25 cellular contexts compared by ENCODE assay signal in genomic region chr3:40915346-40915865, GRCh38.
DNase-seq lines count a peak whose midpoint lies in the region; ATAC-seq and TF ChIP-seq lines count a peak whose summit lies in the region.
"Had no signal": no experiment of that assay in that cellular context is flagged by ENCODE, and none has a peak within 500 bp of the region (broad histone marks: within the 10 kb centered on the region; RNA-seq: fewer than 3 reads in every experiment).

No MANE protein-coding gene starts in this region.

- no peaks in the 10 kb centered on the region for H3K36me3 Mint-ChIP-seq in activated T-cell treated with anti-CD3 and anti-CD28 coated beads, Interleukin-2, amount 50 U/mL, for 24 hours (ENCODE audit: low read depth)
- H3K36me3 Mint-ChIP-seq: CD8-positive, alpha-beta T cell had no signal

- H3K4me3 Mint-ChIP-seq in activated T-cell treated with anti-CD3 and anti-CD28 coated beads, Interleukin-2, amount 50 U/mL, for 24 hours = no peak overlapping the region
- H3K4me3 Mint-ChIP-seq: CD8-positive, alpha-beta T cell had no signal

- no peaks in the 10 kb centered on the region for H3K9me3 Mint-ChIP-seq in activated T-cell treated with anti-CD3 and anti-CD28 coated beads, Interleukin-2, amount 50 U/mL, for 24 hours
- H3K9me3 Mint-ChIP-seq: CD8-positive, alpha-beta T cell had no signal

- no peak for TF ChIP-seq CTCF in coronary artery (IDR thresholded peaks at IDR 0.05)

- no peaks in the 10 kb centered on the region for H3K4me1 Mint-ChIP-seq in activated T-cell treated with anti-CD3 and anti-CD28 coated beads, Interleukin-2, amount 50 U/mL, for 24 hours (ENCODE audit: low read depth)

- no peak overlapping the region for H3K27ac ChIP-seq in coronary artery
- H3K27ac ChIP-seq: KMS-11, Peyer's patch, SJCRH30 had no signal

- H3K27ac Mint-ChIP-seq in activated T-cell treated with anti-CD3 and anti-CD28 coated beads, Interleukin-2, amount 50 U/mL, for 24 hours = no peak overlapping the region
- H3K27ac Mint-ChIP-seq: CD8-positive, alpha-beta T cell had no signal

- no peak overlapping the region for H3K4me3 ChIP-seq in coronary artery
- H3K4me3 ChIP-seq: Peyer's patch, SJCRH30 had no signal

- ATAC-seq in HG02623 (IDR thresholded peaks at IDR 0.05; ENCODE audit: unreplicated experiment) = no peak
- ATAC-seq in HG02610 (IDR thresholded peaks at IDR 0.05; ENCODE audit: unreplicated experiment) = no peak
- ATAC-seq: CD8-positive, alpha-beta T cell; HCT116 had no signal

- H3K27me3 Mint-ChIP-seq in activated T-cell treated with anti-CD3 and anti-CD28 coated beads, Interleukin-2, amount 50 U/mL, for 24 hours = no peaks in the 10 kb centered on the region

- peak; percentile 53 for DNase-seq in RPMI7951 (ENCODE audit: low read depth)
- peak; percentile 26 for DNase-seq in coronary artery (ENCODE audit: low spot score)
- peak; percentile 63 for DNase-seq in medulla oblongata (ENCODE audit: extremely low spot score)
- no peak for DNase-seq in activated T-cell treated with anti-CD3 and anti-CD28 coated beads, Interleukin-2, amount 50 U/mL, for 24 hours
- DNase-seq in stimulated activated naive CD4-positive, alpha-beta T cell (lab: John Stamatoyannopoulos, UW) = no peak
- DNase-seq: ACHN; Calu3; CD8-positive, alpha-beta T cell; DMS153; GDM1; GOT3; IMR-90; MV-4-11; NCI-H1105 treated with DMSO at 0.1 percent for 48 hours; NCI-H1694 treated with DMSO at 0.1 percent for 48 hours; NCI-H2081 treated with DMSO at 0.1 percent for 48 hours; NCI-H2171 treated with DMSO at 0.1 percent for 48 hours; NCI-H524 treated with DMSO at 0.1 percent for 48 hours; NCI-H82; Peyer's patch; SJCRH30 had no signal

Comparison
In these comparisons a context has a peak if more than half of its experiments do, and no peak if none do; other contexts are left out.
1. DNase-seq: peak in RPMI7951 (single experiment), coronary artery (single experiment) and medulla oblongata (single experiment); none in activated T-cell treated with anti-CD3 and anti-CD28 coated beads, Interleukin-2, amount 50 U/mL, for 24 hours (single experiment) and stimulated activated naive CD4-positive, alpha-beta T cell (0 of 6).